10 cellular contexts compared by ENCODE assay signal in the genomic region with DNA sequence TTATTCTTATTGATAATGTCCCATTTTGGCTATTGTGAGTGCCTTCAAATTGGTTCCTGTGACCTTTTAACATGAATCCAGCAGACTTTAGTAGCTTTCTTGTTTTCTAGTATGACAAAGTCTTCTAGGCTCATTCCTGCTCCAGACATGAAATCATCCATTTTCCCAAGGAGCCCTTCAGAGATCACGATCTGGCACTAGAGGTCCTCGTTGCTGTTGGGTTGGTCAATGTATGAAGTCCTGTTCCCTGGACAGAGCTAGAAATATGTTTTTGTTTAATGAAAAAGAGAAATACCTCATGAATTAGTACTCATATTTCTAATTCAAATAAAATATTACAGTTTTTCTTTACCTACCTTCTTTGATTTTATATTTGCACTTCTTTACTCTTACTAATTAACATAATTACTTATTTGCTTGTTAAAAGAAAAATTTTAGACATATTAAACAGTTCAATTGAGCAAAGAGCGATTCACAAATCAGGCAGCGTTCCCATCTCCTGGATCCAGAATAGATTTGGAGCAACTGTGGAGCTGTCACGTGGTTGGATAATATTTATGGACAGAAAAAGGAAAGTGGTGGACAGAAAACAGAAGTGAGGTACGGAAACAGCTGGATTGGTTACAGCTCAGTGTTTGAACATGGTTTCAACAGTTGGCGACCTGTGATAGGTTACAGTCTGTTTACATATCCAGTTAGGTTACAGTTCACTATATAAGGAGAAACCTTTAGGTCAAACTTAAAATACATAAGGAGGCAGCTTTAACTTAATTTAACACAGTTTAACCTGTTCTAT. TPM values are rescaled to one million over a fixed set of nuclear protein-coding genes. Genes with fewer than 3 reads are reported as not detected.
DNase-seq lines count a peak whose midpoint lies in the region; ATAC-seq, FAIRE-seq and TF ChIP-seq lines count a peak whose summit lies in the region.
"Had no signal": no experiment of that assay in that cellular context is flagged by ENCODE, and none has a peak within 500 bp of the region (broad histone marks: within the 10 kb centered on the region; RNA-seq: fewer than 3 reads in every experiment).

No MANE protein-coding gene starts in this region.

- FAIRE-seq in GM18507 (lab: Jason Lieb, UNC): peak; percentile 49
- no peak for FAIRE-seq in GM19239 (lab: Jason Lieb, UNC)

- H3K4me1 Mint-ChIP-seq in T-cell (no peaks in the 10 kb centered on the region), nephron progenitor cell (peaks cover under 1% of the 10 kb centered on the region)

- POLR2A ChIA-PET in T-cell (lab: Charles Lee): no interaction called here

- H3K9me3 Mint-ChIP-seq in T-cell (no peaks in the 10 kb centered on the region), nephron progenitor cell (no peaks in the 10 kb centered on the region)

- CTCF ChIA-PET in T-cell (lab: Charles Lee): interaction anchor here in 1 of 2 donors (0.6 to 0.8 kb wide), 2 partner anchors 31 to 193 kb away, joined by 3 to 4 read pairs; no protein-coding TSS in a partner anchor

- no peak overlapping the region for H3K27ac Mint-ChIP-seq in T-cell
- no peak overlapping the region for H3K27ac Mint-ChIP-seq in nephron progenitor cell
- H3K27ac Mint-ChIP-seq: activated naive CD8-positive, alpha-beta T cell had no signal

- DNase-seq in GM18507 (ENCODE audit: extremely low spot score, insufficient read length, low read depth) (no peak), NOMO-1 (lab: John Stamatoyannopoulos, UW; ENCODE audit: unreplicated experiment in 2 of 2) (peak; percentile 17 to 55), fibroblast of gingiva (ENCODE audit: low read depth) (peak; percentile 63), stomach (peak; percentile 31), T-cell (no peak), GM19239 (ENCODE audit: insufficient read length, low spot score) (no peak), nephron progenitor cell (no peak)

- no peak overlapping the region for H3K27ac ChIP-seq in stomach

- no peaks in the 10 kb centered on the region for H3K9me3 ChIP-seq in stomach
- H3K9me3 ChIP-seq: HAP-1 had no signal

- 58 to 88% (median 63%) methylated on average over 7 of the region's 7 CpGs for WGBS in stomach, 5 donors

- H3K36me3 Mint-ChIP-seq in T-cell (no peaks in the 10 kb centered on the region), nephron progenitor cell (ENCODE audit: low read depth) (no peaks in the 10 kb centered on the region)

- no peak for TF ChIP-seq EP300 in stomach (IDR thresholded peaks at IDR 0.05)

- no peak overlapping the region for H3K4me3 ChIP-seq in stomach
- H3K4me3 ChIP-seq: HAP-1 had no signal

- intact Hi-C loops in stomach (cut with DNase I; ENCODE audit: low total_unique reads): loop anchor here (10.0 kb wide), 2 partner anchors 60 to 180 kb away; no protein-coding TSS in a partner anchor

- no peaks in the 10 kb centered on the region for H3K36me3 ChIP-seq in stomach
- H3K36me3 ChIP-seq: HAP-1 had no signal

- TF ChIP-seq CTCF in stomach (IDR thresholded peaks at IDR 0.05): peak in 1 of 7 experiments; percentile 28
- no peak for TF ChIP-seq CTCF in nephron progenitor cell (IDR thresholded peaks at IDR 0.05)

- H3K27me3 ChIP-seq in stomach: no peaks in the 10 kb centered on the region

- ATAC-seq in T-cell (replicated peaks in 1 of 4) (no peak), GM18511 (IDR thresholded peaks at IDR 0.05; ENCODE audit: unreplicated experiment) (no peak)

- H3K4me3 Mint-ChIP-seq in T-cell (no peak overlapping the region), nephron progenitor cell (no peak overlapping the region)
- H3K4me3 Mint-ChIP-seq: activated naive CD8-positive, alpha-beta T cell had no signal

- no peak for TF ChIP-seq POLR2A in stomach (IDR thresholded peaks at IDR 0.05)

- H3K27me3 Mint-ChIP-seq in T-cell: peaks cover 0 to 25% of the 10 kb centered on the region in 2 donors
- no peaks in the 10 kb centered on the region for H3K27me3 Mint-ChIP-seq in nephron progenitor cell (ENCODE audit: low read depth, poor library complexity)

- H3K4me1 ChIP-seq in stomach: peaks cover 0 to 17% (median 0%) of the 10 kb centered on the region in 4 donors

RNA-seq across cellular contexts. Expression of a gene that starts 19.8 kb away (rescaled TPM):
- 1 to 10 TPM in 3 of 5 donors, not detected in 2; 4.1 to 6.2 (median 4.8) TPM for total RNA-seq in stomach
- under 1 TPM; 0.87 to 0.95 (median 0.92) TPM for polyA plus RNA-seq in stomach
- 1 to 10 TPM; 4.3 to 5.8 (median 4.6) TPM for total RNA-seq in T-cell

RNA-seq across cellular contexts. Expression of a gene that starts 24.3 kb away (rescaled TPM):
- total RNA-seq in stomach: 10 to 100 TPM in 2 of 5 donors, 1 to 10 TPM in 2, under 1 TPM in 1; 0.45 to 43.2 (median 8.2) TPM
- polyA plus RNA-seq in stomach: 10 to 100 TPM; 41.7 to 57.3 (median 51.8) TPM
- 10 to 100 TPM; 12.5 to 15.9 (median 15.0) TPM for total RNA-seq in T-cell

Comparison
In these comparisons a context has a peak if more than half of its experiments do, and no peak if none do; other contexts are left out.
1. DNase-seq: peak in NOMO-1 (2 of 2), fibroblast of gingiva (single experiment) and stomach (single experiment); none in GM18507 (single experiment), T-cell (0 of 34), GM19239 (single experiment) and nephron progenitor cell (single experiment).